Comparison of ENCODE assay signal across 8 cellular contexts in genomic region chr3:194633349-194634004, GRCh38. TPM values are rescaled to one million over a fixed set of nuclear protein-coding genes. Genes with fewer than 3 reads are reported as not detected.
DNase-seq lines count a peak whose midpoint lies in the region; ATAC-seq, FAIRE-seq and TF ChIP-seq lines count a peak whose summit lies in the region.

TMEM44 (minus strand) TSS chr3:194633419; CDS start chr3:194633215, 204 bp downstream.

- H3K4me3 ChIP-seq in astrocyte (ENCODE audit: insufficient read depth, low read depth, low read length) (peak within 1 kb of the TSS; percentile 83), hepatocyte (peak within 1 kb of the TSS; percentile 69)

- H4K20me1 ChIP-seq in astrocyte (ENCODE audit: insufficient read depth, low read length) (peaks cover 4% of the 10 kb centered on the region), hepatocyte (ENCODE audit: insufficient read depth, poor library complexity, severe bottlenecking) (no peaks in the 10 kb centered on the region)

- H3K4me3 Mint-ChIP-seq in T-cell (peak within 1 kb of the TSS; percentile 78 to 81 (median 81)), astrocyte (ENCODE audit: unreplicated experiment) (peak within 1 kb of the TSS; percentile 88)

- H3K36me3 ChIP-seq in astrocyte (ENCODE audit: insufficient read depth, low read length) (peaks cover 5% of the 10 kb centered on the region), hepatocyte (replicated peaks; ENCODE audit: insufficient read depth, low read depth) (no peaks in the 10 kb centered on the region)

- DNase-seq in GM12891 (ENCODE audit: insufficient read length, low spot score), result peak; percentile 80
- peak; percentile 82 for DNase-seq in NCI-H1105 treated with DMSO at 0.1 percent for 48 hours (lab: John Stamatoyannopoulos, UW)
- DNase-seq in T-cell, result peak; percentile 27 to 64 (median 42)
- peak; percentile 68 for DNase-seq in astrocyte (ENCODE audit: low read depth)
- DNase-seq in hepatocyte (ENCODE audit: low spot score), result peak; percentile 89
- DNase-seq in sciatic nerve (ENCODE audit: low spot score), result peak; percentile 81
- DNase-seq in globus pallidus (ENCODE audit: low spot score), result no peak

- peaks cover 4% of the 10 kb centered on the region for H3K4me1 ChIP-seq in astrocyte (ENCODE audit: insufficient read depth, low read length)
- no peaks in the 10 kb centered on the region for H3K4me1 ChIP-seq in hepatocyte (ENCODE audit: insufficient read depth)

- under 1% methylated on average over 36 of the region's 66 CpGs for WGBS in hepatocyte (ENCODE audit: low lambda C conversion rate, missing lambda C conversion rate)

- H3K27ac ChIP-seq in astrocyte (ENCODE audit: low read depth, low read length) (peak within 1 kb of the TSS; percentile 51), hepatocyte (peak within 1 kb of the TSS; percentile 83)

- H3K27me3 Mint-ChIP-seq in T-cell, result no peaks in the 10 kb centered on the region
- H3K27me3 Mint-ChIP-seq in astrocyte (ENCODE audit: low read depth, unreplicated experiment), result no peaks in the 10 kb centered on the region

- H2AFZ ChIP-seq in astrocyte (ENCODE audit: low read depth, low read length) (peak within 1 kb of the TSS; percentile 94), hepatocyte (peak within 1 kb of the TSS; percentile 96)

- H3K27me3 ChIP-seq in astrocyte (ENCODE audit: insufficient read depth, low read length) (no peaks in the 10 kb centered on the region), hepatocyte (no peaks in the 10 kb centered on the region)

- POLR2A ChIA-PET in T-cell (lab: Charles Lee), result interaction anchor here (0.6 to 0.7 kb wide), 3 partner anchors 16 to 36 kb away, joined by 3 to 9 read pairs (median 3); no protein-coding TSS in a partner anchor

- H3K27ac Mint-ChIP-seq in T-cell (peak within 1 kb of the TSS; percentile 71 to 77), astrocyte (ENCODE audit: unreplicated experiment) (peak within 1 kb of the TSS; percentile 84)

- peaks cover 24% of the 10 kb centered on the region for H3K79me2 ChIP-seq in astrocyte (ENCODE audit: insufficient read depth, low read length)
- H3K79me2 ChIP-seq in hepatocyte, result peaks cover 3% of the 10 kb centered on the region

- FAIRE-seq in GM12891 (lab: Jason Lieb, UNC), result peak; percentile 50
- FAIRE-seq in astrocyte (lab: Jason Lieb, UNC), result no peak

- H3K4me2 ChIP-seq in astrocyte (ENCODE audit: low read length) (peak within 1 kb of the TSS; percentile 94), hepatocyte (peak within 1 kb of the TSS; percentile 78)

- peaks cover 6% of the 10 kb centered on the region for H3K9me3 ChIP-seq in astrocyte (ENCODE audit: insufficient read depth, low read depth, low read length)
- no peaks in the 10 kb centered on the region for H3K9me3 ChIP-seq in hepatocyte (ENCODE audit: low read depth)

- ATAC-seq in HG02763 (IDR thresholded peaks at IDR 0.05; ENCODE audit: unreplicated experiment) (peak; percentile 76), T-cell (replicated peaks in 1 of 4) (peak; percentile 79 to 86 (median 81)), sciatic nerve (peak; percentile 85)

- no peaks in the 10 kb centered on the region for H3K9me2 ChIP-seq in hepatocyte (replicated peaks; ENCODE audit: insufficient read depth)

- TF ChIP-seq POLR2A in GM12891 (IDR thresholded peaks at IDR 0.05; ENCODE audit: low read depth, low read length), result peak; percentile 56; the same call in 1 of the 2 replicates

- intact Hi-C loops in sciatic nerve (cut with DNase I), result no loop called here

- TF ChIP-seq CTCF in astrocyte (IDR thresholded peaks at IDR 0.05; ENCODE audit: insufficient read depth, low read depth, low read length) (no peak), hepatocyte (IDR thresholded peaks at IDR 0.05; ENCODE audit: poor library complexity) (peak; percentile 59)

- H3K36me3 Mint-ChIP-seq in T-cell (no peaks in the 10 kb centered on the region), astrocyte (ENCODE audit: low read depth, unreplicated experiment) (peaks cover 12% of the 10 kb centered on the region)

- no peaks in the 10 kb centered on the region for H3K9me3 Mint-ChIP-seq in T-cell
- peaks cover 5% of the 10 kb centered on the region for H3K9me3 Mint-ChIP-seq in astrocyte (ENCODE audit: unreplicated experiment)

- H3K4me1 Mint-ChIP-seq in T-cell, result peaks cover 0 to 11% (median 10%) of the 10 kb centered on the region in 3 donors
- no peaks in the 10 kb centered on the region for H3K4me1 Mint-ChIP-seq in astrocyte (ENCODE audit: low read depth, unreplicated experiment)

- CTCF ChIA-PET in T-cell (lab: Charles Lee), result interaction anchor here in 1 of 2 donors (0.8 kb wide), 1 partner anchor 38 kb away, joined by 3 read pairs; no protein-coding TSS in a partner anchor

- H3K9ac ChIP-seq in astrocyte (ENCODE audit: low read length), result peak within 1 kb of the TSS; percentile 82

TF ChIP-seq in GM12891, 5 proteins besides CTCF, POLR2A, EP300 and RAD21:
- TF ChIP-seq POU2F2 (IDR thresholded peaks at IDR 0.05; ENCODE audit: low read depth, low read length) (no peak), SPI1 (IDR thresholded peaks at IDR 0.05; ENCODE audit: low read depth, low read length) (no peak), TAF1 (IDR thresholded peaks at IDR 0.05; ENCODE audit: low read depth, low read length) (no peak), PAX5 (IDR thresholded peaks at IDR 0.05; ENCODE audit: insufficient read depth, low read length, severe bottlenecking) (no peak), POLR2AphosphoS5 (IDR thresholded peaks at IDR 0.05; ENCODE audit: low read depth, low read length) (no peak)

RNA-seq across cellular contexts. Expression of gene TMEM44, which starts in this region (rescaled TPM):
- 5.9 TPM for polyA plus RNA-seq in GM12891 (2012; ENCODE audit: low read depth, missing spikeins)
- total RNA-seq in T-cell (1 to 10 TPM; 1.6 to 3.3 (median 2.3) TPM), astrocyte (9.8 and 10.5 TPM in 2 replicates), hepatocyte (6.5 and 6.6 TPM in 2 replicates), sciatic nerve (29.9 TPM)
- 9.1 and 11.9 TPM in 2 replicates for polyA plus RNA-seq in hepatocyte
